8 cellular contexts compared by ENCODE assay signal in the genomic region with DNA sequence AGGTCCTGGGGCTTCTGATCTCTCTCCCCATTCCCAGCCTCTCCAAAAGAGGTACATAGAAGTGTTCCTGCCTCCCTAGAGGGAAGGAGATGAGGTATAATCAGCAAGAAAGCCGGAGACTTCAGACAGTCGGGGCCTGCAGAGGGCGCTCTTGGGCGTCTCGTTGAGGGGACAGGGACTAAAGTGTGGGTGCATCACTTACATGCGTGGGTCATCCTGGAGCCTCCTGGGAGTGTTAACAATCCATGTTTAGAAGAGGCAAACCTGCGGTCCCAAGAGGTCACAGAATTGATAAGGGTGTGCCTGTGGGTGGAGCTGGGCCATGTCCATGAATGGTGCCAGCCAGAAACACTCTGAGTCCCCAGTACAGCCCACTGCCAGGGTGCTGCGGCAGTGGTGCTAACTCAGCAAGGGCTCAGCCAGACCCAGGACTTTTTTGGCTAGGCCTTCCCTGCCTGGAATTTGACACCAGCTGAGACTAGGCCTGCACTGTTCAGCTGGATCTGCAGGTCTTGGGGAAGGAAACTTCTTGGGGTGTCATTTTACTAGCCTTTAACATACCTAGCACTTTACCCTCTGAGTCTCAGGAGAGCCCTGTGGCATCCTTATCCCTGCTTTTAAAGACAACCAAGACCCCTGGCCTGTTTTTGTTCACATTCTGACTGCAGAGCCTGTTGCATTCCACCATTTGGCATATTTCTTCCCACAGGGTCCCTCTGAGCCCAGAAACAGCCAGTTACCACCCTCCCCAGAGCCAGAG. TPM values are rescaled to one million over a fixed set of nuclear protein-coding genes. Genes with fewer than 3 reads are reported as not detected.
DNase-seq lines count a peak whose midpoint lies in the region; ATAC-seq and TF ChIP-seq lines count a peak whose summit lies in the region.

No MANE protein-coding gene starts in this region.

- ATAC-seq in T-helper 17 cell: peak; percentile 24
- peak in 2 of 3 donors; percentile 32 to 44 for ATAC-seq in natural killer cell
- no peak for ATAC-seq in GM19397 (IDR thresholded peaks at IDR 0.05; ENCODE audit: unreplicated experiment)
- no peak for ATAC-seq in GM21367 (IDR thresholded peaks at IDR 0.05; ENCODE audit: unreplicated experiment)

- H3K27ac Mint-ChIP-seq in T-helper 17 cell: peak overlapping the region; percentile 94
- peak overlapping the region; percentile 58 to 83 for H3K27ac Mint-ChIP-seq in natural killer cell

- H3K9me3 Mint-ChIP-seq in natural killer cell: no peaks in the 10 kb centered on the region

- DNase-seq in activated T-cell treated with anti-CD3 and anti-CD28 coated beads for 1 hour (ENCODE audit: low read depth): peak; percentile 45
- no peak for DNase-seq in activated T-cell treated with anti-CD3 and anti-CD28 coated beads for 4 hours
- peak in 2 of 3 donors; percentile 25 to 41 for DNase-seq in T-helper 17 cell
- no peak for DNase-seq in natural killer cell
- no peak for DNase-seq in AG08395 (ENCODE audit: low spot score)

- H3K4me1 Mint-ChIP-seq in T-helper 17 cell: peaks cover 25% of the 10 kb centered on the region
- peaks cover 36 to 69% of the 10 kb centered on the region in 2 donors for H3K4me1 Mint-ChIP-seq in natural killer cell

- H3K36me3 Mint-ChIP-seq in T-helper 17 cell (ENCODE audit: low read depth) (peaks cover 2% of the 10 kb centered on the region), natural killer cell (no peaks in the 10 kb centered on the region)

- H3K27ac ChIP-seq in cingulate gyrus (ENCODE audit: low read depth, low read length): peak overlapping the region; percentile 72

- H3K9me3 ChIP-seq in T-helper 17 cell (ENCODE audit: control insufficient read depth, low read length, poor library complexity, severe bottlenecking): no peaks in the 10 kb centered on the region

- peak overlapping the region; percentile 25 for H3K4me3 Mint-ChIP-seq in T-helper 17 cell
- no peak overlapping the region for H3K4me3 Mint-ChIP-seq in natural killer cell

- intact Hi-C loops in natural killer cell (cut with micrococcal nuclease): no loop called here

- peak; percentile 38 for TF ChIP-seq CTCF in natural killer cell (IDR thresholded peaks at IDR 0.05)

- H3K27me3 Mint-ChIP-seq in T-helper 17 cell (no peaks in the 10 kb centered on the region), natural killer cell (ENCODE audit: low read depth in 2 of 2) (no peaks in the 10 kb centered on the region)

RNA-seq across cellular contexts. Expression of a gene that starts 5.5 kb away (rescaled TPM):
- total RNA-seq in T-helper 17 cell (10 to 100 TPM; 28.3 to 31.0 TPM), natural killer cell (10 to 100 TPM; 20.5 to 24.4 (median 21.6) TPM)

RNA-seq across cellular contexts. Expression of a gene that starts 8.3 kb away (rescaled TPM):
- under 1 TPM in 1 of 2 donors, not detected in 1; 0.13 TPM for total RNA-seq in T-helper 17 cell
- total RNA-seq in natural killer cell: under 1 TPM in 1 of 3 donors, not detected in 2; 0.43 TPM

RNA-seq across cellular contexts. Expression of a gene that starts 17.8 kb away (rescaled TPM):
- total RNA-seq in T-helper 17 cell (10 to 100 TPM; 25.6 to 30.1 TPM), natural killer cell (10 to 100 TPM; 38.3 to 55.8 (median 40.3) TPM)

RNA-seq across cellular contexts. Expression of a gene that starts 41.5 kb away (rescaled TPM):
- total RNA-seq in T-helper 17 cell: 10 to 100 TPM; 59.4 to 69.3 TPM
- 100 to 1,000 TPM; 101 to 127 (median 124) TPM for total RNA-seq in natural killer cell

RNA-seq across cellular contexts. Expression of a gene that starts 56.8 kb away (rescaled TPM):
- total RNA-seq in T-helper 17 cell: 10 to 100 TPM; 25.7 to 30.4 TPM
- 10 to 100 TPM; 30.7 to 39.8 (median 39.7) TPM for total RNA-seq in natural killer cell

Comparison
In these comparisons a context has a peak if more than half of its experiments do, and no peak if none do; other contexts are left out.
1. DNase-seq: peak in activated T-cell treated with anti-CD3 and anti-CD28 coated beads for 1 hour (single experiment) and T-helper 17 cell (2 of 3); none in activated T-cell treated with anti-CD3 and anti-CD28 coated beads for 4 hours (single experiment), natural killer cell (single experiment) and AG08395 (single experiment).
2. ATAC-seq: peak in T-helper 17 cell (single experiment) and natural killer cell (2 of 3); none in GM19397 (single experiment) and GM21367 (single experiment).